ENCODE assay signal across 2 cellular contexts in the genomic region with DNA sequence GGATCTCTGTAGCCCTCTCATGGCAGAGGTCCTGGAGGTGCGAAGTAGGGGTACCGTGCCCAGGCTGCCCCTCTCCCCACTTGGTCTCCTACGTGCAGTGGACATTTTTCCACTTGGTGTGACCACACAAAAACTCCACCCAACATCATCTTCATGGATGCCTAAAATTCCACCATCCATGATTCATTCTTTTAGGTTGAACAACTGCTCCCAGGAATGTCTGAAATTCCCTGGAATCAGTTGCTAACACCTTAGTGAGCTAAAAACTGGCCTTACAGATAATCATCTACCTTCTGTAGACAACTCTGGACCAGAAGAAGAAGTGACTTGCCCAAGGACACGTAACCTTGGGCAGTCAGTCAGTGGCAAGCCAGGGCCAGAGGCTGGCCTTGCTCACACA.
TF ChIP-seq lines count a peak whose summit lies in the region.

No MANE protein-coding gene starts in this region.

TF ChIP-seq in A549, 52 proteins besides CTCF, POLR2A, EP300 and RAD21:
- TF ChIP-seq, protein P1, sequence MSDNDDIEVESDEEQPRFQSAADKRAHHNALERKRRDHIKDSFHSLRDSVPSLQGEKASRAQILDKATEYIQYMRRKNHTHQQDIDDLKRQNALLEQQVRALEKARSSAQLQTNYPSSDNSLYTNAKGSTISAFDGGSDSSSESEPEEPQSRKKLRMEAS (IDR thresholded peaks at IDR 0.05), result 0 out of 2 replicates have a peak, but pooled peaks have one; percentile 15
- TF ChIP-seq ZNF302 (CRISPR knock-in tag; IDR thresholded peaks at IDR 0.05), result no peak
- no peak for TF ChIP-seq FOSL2 (IDR thresholded peaks at IDR 0.05)
- peak; percentile 34 for TF ChIP-seq FOSL2 (CRISPR knock-in tag; IDR thresholded peaks at IDR 0.05)

TF ChIP-seq in SK-N-SH, 30 proteins besides CTCF, POLR2A, EP300 and RAD21:
- peak; percentile 24; the same call in 1 of the 2 replicates for TF ChIP-seq JUND (IDR thresholded peaks at IDR 0.05)
- no peak for TF ChIP-seq POLR2AphosphoS5 (IDR thresholded peaks at IDR 0.05; ENCODE audit: low read depth, low read length)
- TF ChIP-seq ELF1 (IDR thresholded peaks at IDR 0.05), result no peak
- peak; percentile 38; the same call in 1 of the 2 replicates for TF ChIP-seq TEAD4 (IDR thresholded peaks at IDR 0.05; ENCODE audit: borderline replicate concordance, insufficient read depth)
- no peak for TF ChIP-seq RCOR1 (IDR thresholded peaks at IDR 0.05; ENCODE audit: low read length)
- TF ChIP-seq, protein P2, sequence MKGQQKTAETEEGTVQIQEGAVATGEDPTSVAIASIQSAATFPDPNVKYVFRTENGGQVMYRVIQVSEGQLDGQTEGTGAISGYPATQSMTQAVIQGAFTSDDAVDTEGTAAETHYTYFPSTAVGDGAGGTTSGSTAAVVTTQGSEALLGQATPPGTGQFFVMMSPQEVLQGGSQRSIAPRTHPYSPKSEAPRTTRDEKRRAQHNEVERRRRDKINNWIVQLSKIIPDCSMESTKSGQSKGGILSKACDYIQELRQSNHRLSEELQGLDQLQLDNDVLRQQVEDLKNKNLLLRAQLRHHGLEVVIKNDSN (IDR thresholded peaks at IDR 0.05; ENCODE audit: borderline replicate concordance, low read depth), result no peak
- 0 out of 2 replicates have a peak, but pooled peaks have one; percentile 15 for TF ChIP-seq TCF12 (IDR thresholded peaks at IDR 0.05)
- TF ChIP-seq FOSL2 (IDR thresholded peaks at IDR 0.05; ENCODE audit: borderline replicate concordance, low read depth), result peak; percentile 52; the same call in 1 of the 2 replicates
